18 cellular contexts compared by ENCODE assay signal in genomic region chr4:168162604-168163003, GRCh38.
DNase-seq lines count a peak whose midpoint lies in the region; ATAC-seq and TF ChIP-seq lines count a peak whose summit lies in the region.
"Had no signal": no experiment of that assay in that cellular context is flagged by ENCODE, and none has a peak within 500 bp of the region (broad histone marks: within the 10 kb centered on the region; RNA-seq: fewer than 3 reads in every experiment).

No MANE protein-coding gene starts in this region.

- no peak for TF ChIP-seq CTCF in fibroblast of pulmonary artery (IDR thresholded peaks at IDR 0.05; ENCODE audit: low read length, missing control alignments)

- intact Hi-C loops in left colon (cut with DNase I, micrococcal nuclease): no loop called here

- H3K4me3 ChIP-seq in fibroblast of pulmonary artery (replicated peaks; ENCODE audit: low read depth, low read length): no peak overlapping the region
- H3K4me3 ChIP-seq: BLaER1, coronary artery, gastrocnemius medialis, smooth muscle cell had no signal

- peak; percentile 16 for DNase-seq in DMS53 (lab: John Stamatoyannopoulos, UW)
- no peak for DNase-seq in DMS53 treated with DMSO at 0.1 percent for 48 hours (lab: John Stamatoyannopoulos, UW; ENCODE audit: unreplicated experiment)
- peak; percentile 5 for DNase-seq in SW480 (ENCODE audit: low spot score)
- peak; percentile 73 for DNase-seq in fibroblast of pulmonary artery (ENCODE audit: low read depth)
- peak; percentile 33 for DNase-seq in renal cortical epithelial cell (ENCODE audit: low read depth)
- no peak for DNase-seq in left colon
- DNase-seq in DMS153 (lab: John Stamatoyannopoulos, UW): no peak
- DNase-seq: activated T-cell treated with anti-CD3 and anti-CD28 coated beads for 4 hours; anterior cingulate cortex; gastrocnemius medialis; naive thymus-derived CD8-positive, alpha-beta T cell; NCI-H187; stimulated activated CD8-positive, alpha-beta memory T cell treated with anti-CD3 and anti-CD28 coated beads, Interleukin-4, amount 100 ng/mL, for 48 hours; SW 1271 had no signal

- ATAC-seq in GM18520 (IDR thresholded peaks at IDR 0.05; ENCODE audit: unreplicated experiment) (no peak), left colon (no peak)
- ATAC-seq: gastrocnemius medialis; naive thymus-derived CD8-positive, alpha-beta T cell had no signal

Comparison
In these comparisons a context has a peak if more than half of its experiments do, and no peak if none do; other contexts are left out.
1. DNase-seq: peak in DMS53 (single experiment), SW480 (single experiment), fibroblast of pulmonary artery (single experiment) and renal cortical epithelial cell (single experiment); none in DMS53 treated with DMSO at 0.1 percent for 48 hours (single experiment), left colon (0 of 2) and DMS153 (single experiment).